8 cellular contexts compared by ENCODE assay signal in the genomic region with DNA sequence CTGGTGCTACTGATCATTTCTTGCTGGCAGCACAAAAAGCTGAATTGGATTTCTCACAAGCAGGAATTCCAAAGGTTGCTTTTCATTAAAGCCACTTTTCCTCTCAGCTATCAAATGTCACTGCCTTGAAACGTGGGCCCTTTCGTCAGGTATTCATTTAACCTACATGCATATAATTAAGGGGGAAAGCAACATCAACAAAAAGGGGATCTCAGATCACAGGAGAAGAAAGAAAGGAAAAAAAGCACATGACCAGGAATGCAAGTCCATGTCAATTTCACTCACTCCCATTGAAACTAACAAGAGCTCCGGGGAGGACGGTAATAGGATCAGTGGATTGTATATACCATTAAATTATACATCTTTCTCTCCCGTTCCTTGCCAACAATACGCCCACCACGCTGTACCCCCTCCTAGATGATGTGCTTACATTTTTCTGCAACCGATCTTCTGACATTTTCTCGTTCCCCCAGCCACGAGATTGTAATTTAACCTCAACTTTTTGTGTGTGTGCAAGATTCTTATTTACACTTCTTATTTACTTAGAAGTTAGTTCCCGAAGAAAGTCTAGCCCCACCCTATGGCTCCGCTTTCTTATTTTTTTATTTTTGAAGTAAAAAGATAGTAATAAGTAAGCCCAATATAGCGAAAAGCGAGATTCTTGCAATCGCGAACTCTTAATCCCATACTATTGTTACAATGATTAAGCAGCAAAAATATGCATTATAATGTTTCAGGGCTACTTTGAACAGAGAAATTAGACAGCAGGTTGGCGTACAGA. TPM values are rescaled to one million over a fixed set of nuclear protein-coding genes. Genes with fewer than 3 reads are reported as not detected.
DNase-seq lines count a peak whose midpoint lies in the region; ATAC-seq and TF ChIP-seq lines count a peak whose summit lies in the region.

No MANE protein-coding gene starts in this region.

- H3K36me3 Mint-ChIP-seq in osteocyte (ENCODE audit: unreplicated experiment) = no peaks in the 10 kb centered on the region

- no peaks in the 10 kb centered on the region for H3K9me3 Mint-ChIP-seq in osteocyte (ENCODE audit: unreplicated experiment)

- peak overlapping the region; percentile 96 for H3K27ac Mint-ChIP-seq in osteocyte (ENCODE audit: unreplicated experiment)

- H3K4me3 Mint-ChIP-seq in osteocyte (ENCODE audit: unreplicated experiment) = peak overlapping the region; percentile 88

- peaks cover 34% of the 10 kb centered on the region for H3K4me1 Mint-ChIP-seq in osteocyte (ENCODE audit: unreplicated experiment)

- H3K27me3 Mint-ChIP-seq in osteocyte (ENCODE audit: unreplicated experiment) = peaks cover 2% of the 10 kb centered on the region

- ATAC-seq in GM19455 (IDR thresholded peaks at IDR 0.05; ENCODE audit: unreplicated experiment) (no peak), HG03039 (IDR thresholded peaks at IDR 0.05; ENCODE audit: unreplicated experiment) (no peak)

- no peak for TF ChIP-seq CTCF in osteocyte (IDR thresholded peaks at IDR 0.05)

- DNase-seq in EH (ENCODE audit: low read depth) = peak; percentile 15
- peak; percentile 91 for DNase-seq in NCI-H82 (lab: John Stamatoyannopoulos, UW)
- DNase-seq in fibroblast of gingiva (ENCODE audit: low read depth) = peak; percentile 44
- DNase-seq in osteocyte (ENCODE audit: extremely low spot score, unreplicated experiment) = no peak
- DNase-seq in NCI-H226 = no peak
- no peak for DNase-seq in OCI-M2 (lab: John Stamatoyannopoulos, UW; ENCODE audit: unreplicated experiment)

RNA-seq across cellular contexts. Expression of gene FIGN, which starts 0.7 kb away (rescaled TPM):
- total RNA-seq in osteocyte = 35.3 and 37.7 TPM in 2 replicates

Comparison
In these comparisons a context has a peak if more than half of its experiments do, and no peak if none do; other contexts are left out.
1. DNase-seq: peak in EH (single experiment), NCI-H82 (single experiment) and fibroblast of gingiva (single experiment); none in osteocyte (single experiment), NCI-H226 (single experiment) and OCI-M2 (single experiment).